ENCODE assay signal across 17 cellular contexts in genomic region chr17:27974531-27975145, GRCh38.
DNase-seq lines count a peak whose midpoint lies in the region; ATAC-seq, FAIRE-seq and TF ChIP-seq lines count a peak whose summit lies in the region.
"Had no signal": no experiment of that assay in that cellular context is flagged by ENCODE, and none has a peak within 500 bp of the region (broad histone marks: within the 10 kb centered on the region; RNA-seq: fewer than 3 reads in every experiment).

No MANE protein-coding gene starts in this region.

- no peak overlapping the region for H3K18ac ChIP-seq in H1 (ENCODE audit: extremely low read depth, low read length)

- TF ChIP-seq CTCF in GM23338 (conservative IDR thresholded peaks at IDR 0.05; ENCODE audit: low read depth in 2 of 2) (no peak), RWPE1 (conservative IDR thresholded peaks at IDR 0.05; ENCODE audit: low read depth) (no peak), H1 (IDR thresholded peaks at IDR 0.05; ENCODE audit: control extremely low read depth in 1 of 3, insufficient read depth in 1 of 3, low read depth in 1 of 3, low read length in 3 of 3) (no peak), parathyroid adenoma (IDR thresholded peaks at IDR 0.05) (no peak)

- CTCF ChIA-PET in RWPE1 (lab: Yijun Ruan, JAX) (interaction anchor here (0.6 kb wide), 1 partner anchor 994 kb away, joined by 3 read pairs; no protein-coding TSS in a partner anchor), H1 (lab: Charles Lee; ENCODE audit: partially characterized antibody) (interaction anchor here (2.1 kb wide), 1 partner anchor 86 kb away, joined by 5 read pairs; no protein-coding TSS in a partner anchor)

- no peak overlapping the region for H3K27ac Mint-ChIP-seq in GM23338
- H3K27ac Mint-ChIP-seq: CD4-positive, alpha-beta memory T cell had no signal

- no peak overlapping the region for H4K5ac ChIP-seq in H1 (ENCODE audit: insufficient read length, low read depth, low read length)

- H2BK15ac ChIP-seq in H1 (ENCODE audit: low read length): 0 out of 2 replicates have a peak overlapping the region, but pooled peaks have one; percentile 26

- DNase-seq in GM23338 (ENCODE audit: low spot score): no peak
- DNase-seq in RWPE1 (ENCODE audit: low spot score): no peak
- DNase-seq in H1 (ENCODE audit: low read depth in 1 of 2, low spot score in 2 of 2): no peak
- DNase-seq in activated gamma-delta T cell (lab: John Stamatoyannopoulos, UW): no peak
- no peak for DNase-seq in A172 (ENCODE audit: low spot score)
- DNase-seq: BE2C; CD4-positive, alpha-beta memory T cell; GOT3; KBM-7; NCI-H1092 treated with DMSO at 0.1 percent for 48 hours; NCI-H774 had no signal

- H3K79me1 ChIP-seq in H1 (ENCODE audit: low read depth, low read length): no peaks in the 10 kb centered on the region

- no peaks in the 10 kb centered on the region for H4K20me1 ChIP-seq in GM23338 (replicated peaks; ENCODE audit: insufficient read depth)
- H4K20me1 ChIP-seq in H1 (replicated peaks in 1 of 2; ENCODE audit: control insufficient read depth in 1 of 2, insufficient read depth in 2 of 2, low read length in 2 of 2): no peaks in the 10 kb centered on the region

- H3K4me3 ChIP-seq in GM23338 (no peak overlapping the region), H1 (ENCODE audit: extremely low read depth in 1 of 4, insufficient read depth in 2 of 4, low read depth in 3 of 4, low read length in 4 of 4) (no peak overlapping the region), parathyroid adenoma (ENCODE audit: low read depth, low read length) (no peak overlapping the region)
- H3K4me3 ChIP-seq: SJSA1 had no signal

- peak overlapping the region; percentile 70 for H3K4ac ChIP-seq in H1 (replicated peaks; ENCODE audit: insufficient read length, low read depth, low read length)

- no peak overlapping the region for H4K91ac ChIP-seq in H1 (replicated peaks; ENCODE audit: insufficient read length, low read length)

- no peak for FAIRE-seq in H1 (lab: Jason Lieb, UNC)
- FAIRE-seq: D721Med, RCC 7860 had no signal

- no peak overlapping the region for H3K56ac ChIP-seq in H1 (replicated peaks; ENCODE audit: insufficient read length, low read depth, low read length)

- H3K27ac ChIP-seq in GM23338 (ENCODE audit: low read depth) (no peak overlapping the region), RWPE1 (peak overlapping the region; percentile 7; the same call in 1 of the 2 replicates), H1 (ENCODE audit: low read depth, low read length) (no peak overlapping the region), parathyroid adenoma (no peak overlapping the region)
- H3K27ac ChIP-seq: SJSA1 had no signal

- no peak overlapping the region for H3K14ac ChIP-seq in H1 (ENCODE audit: insufficient read length)

- no peaks in the 10 kb centered on the region for H3K23me2 ChIP-seq in H1 (ENCODE audit: low read depth, low read length)

- no peak overlapping the region for H3K9ac ChIP-seq in H1 (replicated peaks in 1 of 4; ENCODE audit: extremely low read depth in 1 of 4, low read depth in 3 of 4, low read length in 3 of 4)
- H3K9ac ChIP-seq in parathyroid adenoma: no peak overlapping the region

- H3K4me1 Mint-ChIP-seq in GM23338: peaks cover 3% of the 10 kb centered on the region
- H3K4me1 Mint-ChIP-seq: CD4-positive, alpha-beta memory T cell had no signal

- peaks cover 13% of the 10 kb centered on the region for H3K9me2 ChIP-seq in GM23338 (ENCODE audit: insufficient read depth)

- H4K8ac ChIP-seq in H1 (ENCODE audit: extremely low read depth, insufficient read depth, low read length): no peak overlapping the region

- H3K79me2 ChIP-seq in GM23338 (replicated peaks; ENCODE audit: insufficient read depth): no peaks in the 10 kb centered on the region
- H3K79me2 ChIP-seq in H1 (ENCODE audit: control insufficient read depth in 1 of 2, insufficient read depth in 2 of 2, low read length in 2 of 2): no peaks in the 10 kb centered on the region
- H3K79me2 ChIP-seq in parathyroid adenoma: no peaks in the 10 kb centered on the region

- peaks cover 4% of the 10 kb centered on the region for H3K27me3 Mint-ChIP-seq in GM23338 (ENCODE audit: insufficient read depth, low read depth, poor library complexity)

- TF ChIP-seq RAD21 in H1 (IDR thresholded peaks at IDR 0.05 in 1 of 2, conservative IDR thresholded peaks at IDR 0.05 in 1 of 2; ENCODE audit: low read depth in 2 of 2, low read length in 2 of 2): no peak

- H2AFZ ChIP-seq in GM23338: peak overlapping the region; percentile 80; the same call in 1 of the 2 replicates
- peak overlapping the region; percentile 79 for H2AFZ ChIP-seq in H1 (ENCODE audit: low read length)
- H2AFZ ChIP-seq in parathyroid adenoma: peak overlapping the region; percentile 72

- no peak overlapping the region for H2BK20ac ChIP-seq in H1 (ENCODE audit: low read length)

- no peak for ATAC-seq in GM23338
- ATAC-seq in HG03342 (IDR thresholded peaks at IDR 0.05; ENCODE audit: unreplicated experiment): no peak
- ATAC-seq in HG03175 (IDR thresholded peaks at IDR 0.05; ENCODE audit: unreplicated experiment): no peak

- POLR2A ChIA-PET in RWPE1 (lab: Yijun Ruan, JAX; ENCODE audit: low non-redundant PET) (no interaction called here), H1 (lab: Charles Lee; ENCODE audit: partially characterized antibody) (no interaction called here)

- H3K36me3 ChIP-seq in GM23338 (ENCODE audit: insufficient read depth) (no peaks in the 10 kb centered on the region), H1 (ENCODE audit: control insufficient read depth in 2 of 4, insufficient read depth in 4 of 4, low read length in 3 of 4) (no peaks in the 10 kb centered on the region), parathyroid adenoma (ENCODE audit: control insufficient read depth, insufficient read depth, low read length) (no peaks in the 10 kb centered on the region)
- H3K36me3 ChIP-seq: BE2C, SJSA1 had no signal

- no peaks in the 10 kb centered on the region for H3K4me1 ChIP-seq in GM23338 (ENCODE audit: insufficient read depth)
- H3K4me1 ChIP-seq in H1 (replicated peaks in 1 of 4; ENCODE audit: control insufficient read depth in 3 of 4, insufficient read depth in 4 of 4, low read length in 3 of 4): 0 out of 7 replicates have a peak, but pooled peaks cover 0 to 2% (median 0%) of the 10 kb centered on the region in 4 experiments
- H3K4me1 ChIP-seq in parathyroid adenoma: no peaks in the 10 kb centered on the region
- H3K4me1 ChIP-seq: BE2C, SJSA1 had no signal

- H3K36me3 Mint-ChIP-seq in GM23338 (ENCODE audit: low read depth): no peaks in the 10 kb centered on the region
- H3K36me3 Mint-ChIP-seq: CD4-positive, alpha-beta memory T cell had no signal

- no peaks in the 10 kb centered on the region for H3K9me3 Mint-ChIP-seq in GM23338
- H3K9me3 Mint-ChIP-seq: CD4-positive, alpha-beta memory T cell had no signal

- TF ChIP-seq EP300 in H1 (IDR thresholded peaks at IDR 0.05; ENCODE audit: borderline replicate concordance in 1 of 2, low read depth in 2 of 2, low read length in 2 of 2): no peak

- peak overlapping the region; percentile 47; the same call in 1 of the 2 replicates for H2BK5ac ChIP-seq in H1 (ENCODE audit: low read depth, low read length)

- no peak overlapping the region for H3K23ac ChIP-seq in H1 (ENCODE audit: insufficient read length)

- H3K27me3 ChIP-seq in GM23338 (ENCODE audit: insufficient read depth) (no peaks in the 10 kb centered on the region), H1 (replicated peaks in 1 of 4; ENCODE audit: control insufficient read depth in 3 of 4, extremely low read depth in 1 of 4, insufficient read depth in 3 of 4, low read length in 3 of 4) (no peaks in the 10 kb centered on the region), parathyroid adenoma (ENCODE audit: control insufficient read depth, insufficient read depth, low read length) (no peaks in the 10 kb centered on the region)
- H3K27me3 ChIP-seq: BE2C, SJSA1 had no signal

- no peak overlapping the region for H2AK5ac ChIP-seq in H1 (ENCODE audit: low read depth, low read length)

- H2BK12ac ChIP-seq in H1 (ENCODE audit: low read depth, low read length): peak overlapping the region; percentile 56; the same call in 1 of the 2 replicates

- WGBS in H1 (ENCODE audit: extremely low coverage in 1 of 2, insufficient coverage in 1 of 2, insufficient read length in 1 of 2, insufficient replicate concordance in 2 of 2, low coverage in 1 of 2, low lambda C conversion rate in 2 of 2, missing lambda C conversion rate in 1 of 2), 2 experiments: 93% methylated on average over 6 of the region's 6 CpGs; no CpG with 5 or more reads in 1 of the 2 experiments

- H2BK120ac ChIP-seq in H1 (replicated peaks; ENCODE audit: low read depth, low read length): no peak overlapping the region

- no peak overlapping the region for H3K4me2 ChIP-seq in GM23338
- H3K4me2 ChIP-seq in H1 (ENCODE audit: insufficient read depth in 1 of 2, low read depth in 2 of 2, low read length in 2 of 2): no peak overlapping the region
- H3K4me2 ChIP-seq in parathyroid adenoma (ENCODE audit: low read length): no peak overlapping the region

- no peaks in the 10 kb centered on the region for H3F3A ChIP-seq in GM23338 (replicated peaks; ENCODE audit: low read depth)

- H3K9me3 ChIP-seq in H1 (ENCODE audit: insufficient read depth in 2 of 2, low read depth in 1 of 2, low read length in 1 of 2): no peaks in the 10 kb centered on the region
- no peaks in the 10 kb centered on the region for H3K9me3 ChIP-seq in parathyroid adenoma (ENCODE audit: control insufficient read depth, low read length)
- H3K9me3 ChIP-seq: BE2C, SJSA1 had no signal

- no peak for TF ChIP-seq POLR2A in H1 (IDR thresholded peaks at IDR 0.05; ENCODE audit: control extremely low read depth in 1 of 2, low read depth in 2 of 2, low read length in 2 of 2)

- no peak overlapping the region for H3K4me3 Mint-ChIP-seq in GM23338
- H3K4me3 Mint-ChIP-seq: CD4-positive, alpha-beta memory T cell had no signal

TF ChIP-seq in GM23338, 12 proteins besides CTCF, POLR2A, EP300 and RAD21 (continues in another document):
- no peak for TF ChIP-seq ZNF331 (CRISPR knock-in tag; IDR thresholded peaks at IDR 0.05; ENCODE audit: low read depth)

TF ChIP-seq in H1, 55 proteins besides CTCF, POLR2A, EP300 and RAD21:
- no peak for TF ChIP-seq SP1 (IDR thresholded peaks at IDR 0.05; ENCODE audit: low read depth, low read length)
- no peak for TF ChIP-seq POU5F1 (IDR thresholded peaks at IDR 0.05; ENCODE audit: low read depth, low read length)
- TF ChIP-seq TCF12 (IDR thresholded peaks at IDR 0.05; ENCODE audit: low read depth, low read length): no peak
- TF ChIP-seq ZNF274 (IDR thresholded peaks at IDR 0.05; ENCODE audit: borderline replicate concordance, extremely low read depth, low read length): no peak
- TF ChIP-seq GABPA (IDR thresholded peaks at IDR 0.05; ENCODE audit: borderline replicate concordance, insufficient read depth, low read length): no peak
- TF ChIP-seq RFX5 (IDR thresholded peaks at IDR 0.05; ENCODE audit: borderline replicate concordance, low read depth, low read length): no peak
- TF ChIP-seq HDAC2 (IDR thresholded peaks at IDR 0.05; ENCODE audit: borderline replicate concordance in 1 of 2, low read depth in 2 of 2, low read length in 2 of 2): no peak
- no peak for TF ChIP-seq SUZ12 (IDR thresholded peaks at IDR 0.05; ENCODE audit: low read length)
TF ChIP-seq in H1: peak in this region for 0.
